18 cellular contexts compared by ENCODE assay signal in genomic region chr1:25785321-25786067, GRCh38. TPM values are rescaled to one million over a fixed set of nuclear protein-coding genes. Genes with fewer than 3 reads are reported as not detected.
A peak's percentile ranks its signal among the peaks of the same experiment; 100 is the strongest.
DNase-seq lines count a peak whose midpoint lies in the region; ATAC-seq and TF ChIP-seq lines count a peak whose summit lies in the region.
"Had no signal": no experiment of that assay in that cellular context is flagged by ENCODE, and none has a peak within 500 bp of the region (broad histone marks: within the 10 kb centered on the region; RNA-seq: fewer than 3 reads in every experiment).

No MANE protein-coding gene starts in this region.

- H3K27me3 Mint-ChIP-seq in activated CD4-positive, alpha-beta T cell treated with anti-CD3 and anti-CD28 coated beads, Interleukin-2, amount 10 ng/mL, durations not matched to agents 7 days and 5 days: no peaks in the 10 kb centered on the region
- peaks cover 14% of the 10 kb centered on the region for H3K27me3 Mint-ChIP-seq in activated CD4-positive, alpha-beta T cell treated with anti-CD3 and anti-CD28 coated beads, Interleukin-2, amount 10 ng/mL, durations not matched to agents 24 days and 14 days
- no peaks in the 10 kb centered on the region for H3K27me3 Mint-ChIP-seq in activated T-cell treated with anti-CD3 and anti-CD28 coated beads, Interleukin-2, amount 50 U/mL, for 24 hours

- WGBS in hepatocyte (ENCODE audit: low lambda C conversion rate, missing lambda C conversion rate): 77% methylated on average over 10 of the region's 10 CpGs
- WGBS in psoas muscle, 3 donors: 73 to 84% (median 78%) methylated on average over 10 of the region's 10 CpGs

- H3K4me1 Mint-ChIP-seq in activated CD4-positive, alpha-beta T cell treated with anti-CD3 and anti-CD28 coated beads, Interleukin-2, amount 10 ng/mL, durations not matched to agents 7 days and 5 days: no peaks in the 10 kb centered on the region
- no peaks in the 10 kb centered on the region for H3K4me1 Mint-ChIP-seq in activated CD4-positive, alpha-beta T cell treated with anti-CD3 and anti-CD28 coated beads, Interleukin-2, amount 10 ng/mL, durations not matched to agents 24 days and 14 days
- peaks cover 7% of the 10 kb centered on the region for H3K4me1 Mint-ChIP-seq in activated T-cell treated with anti-CD3 and anti-CD28 coated beads, Interleukin-2, amount 50 U/mL, for 24 hours (ENCODE audit: low read depth)

- no peaks in the 10 kb centered on the region for H3K9me3 Mint-ChIP-seq in activated CD4-positive, alpha-beta T cell treated with anti-CD3 and anti-CD28 coated beads, Interleukin-2, amount 10 ng/mL, durations not matched to agents 7 days and 5 days
- no peaks in the 10 kb centered on the region for H3K9me3 Mint-ChIP-seq in activated CD4-positive, alpha-beta T cell treated with anti-CD3 and anti-CD28 coated beads, Interleukin-2, amount 10 ng/mL, durations not matched to agents 24 days and 14 days
- H3K9me3 Mint-ChIP-seq in activated T-cell treated with anti-CD3 and anti-CD28 coated beads, Interleukin-2, amount 50 U/mL, for 24 hours: no peaks in the 10 kb centered on the region

- TF ChIP-seq CTCF in WERI-Rb-1 (IDR thresholded peaks at IDR 0.05; ENCODE audit: low read depth, low read length): no peak
- no peak for TF ChIP-seq CTCF in hepatocyte (IDR thresholded peaks at IDR 0.05; ENCODE audit: poor library complexity)
- TF ChIP-seq CTCF in psoas muscle (IDR thresholded peaks at IDR 0.05): no peak

- ATAC-seq in psoas muscle: peak in 1 of 4 donors; percentile 2
- ATAC-seq: GM12878, Panc1 had no signal

- peaks cover 32% of the 10 kb centered on the region for H3K4me1 ChIP-seq in hepatocyte (ENCODE audit: insufficient read depth)
- peaks cover 45% of the 10 kb centered on the region for H3K4me1 ChIP-seq in psoas muscle

- no peak for DNase-seq in activated CD4-positive, alpha-beta T cell treated with anti-CD3 and anti-CD28 coated beads, Interleukin-2, amount 10 ng/mL, durations not matched to agents 7 days and 5 days
- no peak for DNase-seq in activated CD4-positive, alpha-beta T cell treated with anti-CD3 and anti-CD28 coated beads, Interleukin-2, amount 10 ng/mL, durations not matched to agents 24 days and 14 days
- DNase-seq in WERI-Rb-1: peak; percentile 48
- DNase-seq in hepatocyte (ENCODE audit: low spot score): no peak
- no peak for DNase-seq in psoas muscle
- no peak for DNase-seq in ACHN
- DNase-seq in activated T-cell treated with anti-CD3 and anti-CD28 coated beads, Interleukin-2, amount 50 U/mL, for 24 hours: no peak
- DNase-seq in NCI-H526 treated with DMSO at 0.1 percent for 48 hours (lab: John Stamatoyannopoulos, UW): no peak
- DNase-seq: 8988T, DND-41, GDM1, MV-4-11, NCI-H1417, NCI-H187 treated with DMSO at 0.1 percent for 48 hours had no signal

- H3K27ac ChIP-seq in WERI-Rb-1 (peak overlapping the region; percentile 30; the same call in 1 of the 2 replicates), hepatocyte (peak overlapping the region; percentile 56), psoas muscle (peak overlapping the region; percentile 71)
- H3K27ac ChIP-seq: BLaER1 had no signal

- H3K9me2 ChIP-seq in hepatocyte (replicated peaks; ENCODE audit: insufficient read depth): no peaks in the 10 kb centered on the region

- H3K4me3 ChIP-seq in WERI-Rb-1 (ENCODE audit: low read depth, low read length) (no peak overlapping the region), hepatocyte (no peak overlapping the region), psoas muscle (no peak overlapping the region)
- H3K4me3 ChIP-seq: BLaER1, GM12878, HAP-1 had no signal

- H3K9me3 ChIP-seq in WERI-Rb-1 (ENCODE audit: severe bottlenecking): no peaks in the 10 kb centered on the region
- H3K9me3 ChIP-seq in hepatocyte (ENCODE audit: low read depth): no peaks in the 10 kb centered on the region
- H3K9me3 ChIP-seq in psoas muscle: no peaks in the 10 kb centered on the region
- H3K9me3 ChIP-seq: BLaER1, HAP-1 had no signal

- H3K4me3 Mint-ChIP-seq in activated CD4-positive, alpha-beta T cell treated with anti-CD3 and anti-CD28 coated beads, Interleukin-2, amount 10 ng/mL, durations not matched to agents 7 days and 5 days: no peak overlapping the region
- no peak overlapping the region for H3K4me3 Mint-ChIP-seq in activated CD4-positive, alpha-beta T cell treated with anti-CD3 and anti-CD28 coated beads, Interleukin-2, amount 10 ng/mL, durations not matched to agents 24 days and 14 days
- no peak overlapping the region for H3K4me3 Mint-ChIP-seq in activated T-cell treated with anti-CD3 and anti-CD28 coated beads, Interleukin-2, amount 50 U/mL, for 24 hours

- intact Hi-C loops in activated CD4-positive, alpha-beta T cell treated with anti-CD3 and anti-CD28 coated beads, Interleukin-2, amount 10 ng/mL, durations not matched to agents 24 days and 14 days (cut with micrococcal nuclease): no loop called here
- intact Hi-C loops in psoas muscle (cut with DNase I): no loop called here

- no peaks in the 10 kb centered on the region for H4K20me1 ChIP-seq in hepatocyte (ENCODE audit: insufficient read depth, poor library complexity, severe bottlenecking)
- H4K20me1 ChIP-seq: BLaER1 had no signal

- no peak overlapping the region for H2AFZ ChIP-seq in hepatocyte

- no peak overlapping the region for H3K4me2 ChIP-seq in hepatocyte
- H3K4me2 ChIP-seq: BLaER1 had no signal

- H3K27ac Mint-ChIP-seq in activated CD4-positive, alpha-beta T cell treated with anti-CD3 and anti-CD28 coated beads, Interleukin-2, amount 10 ng/mL, durations not matched to agents 7 days and 5 days: peak overlapping the region; percentile 19
- H3K27ac Mint-ChIP-seq in activated CD4-positive, alpha-beta T cell treated with anti-CD3 and anti-CD28 coated beads, Interleukin-2, amount 10 ng/mL, durations not matched to agents 24 days and 14 days: no peak overlapping the region
- H3K27ac Mint-ChIP-seq in activated T-cell treated with anti-CD3 and anti-CD28 coated beads, Interleukin-2, amount 50 U/mL, for 24 hours: no peak overlapping the region

- CTCF ChIA-PET in activated CD4-positive, alpha-beta T cell treated with anti-CD3 and anti-CD28 coated beads, Interleukin-2, amount 10 ng/mL, durations not matched to agents 7 days and 5 days (lab: Charles Lee): interaction anchor here (0.6 to 1.2 kb wide), 2 partner anchors 10 to 18 kb away, joined by 3 read pairs; no protein-coding TSS in a partner anchor

- H3K36me3 ChIP-seq in WERI-Rb-1 (no peaks in the 10 kb centered on the region; the same call in 1 of the 2 replicates), hepatocyte (replicated peaks; ENCODE audit: insufficient read depth, low read depth) (no peaks in the 10 kb centered on the region), psoas muscle (ENCODE audit: insufficient read depth in 1 of 2, low read depth in 1 of 2) (peaks cover 0 to 7% of the 10 kb centered on the region in 2 donors)
- H3K36me3 ChIP-seq: BLaER1, HAP-1 had no signal

- H3K27me3 ChIP-seq in WERI-Rb-1 (ENCODE audit: insufficient read depth, low read depth, severe bottlenecking) (no peaks in the 10 kb centered on the region), hepatocyte (no peaks in the 10 kb centered on the region), psoas muscle (ENCODE audit: insufficient read depth in 3 of 3, low read length in 2 of 3) (no peaks in the 10 kb centered on the region)
- H3K27me3 ChIP-seq: BLaER1 had no signal

- in situ Hi-C loops in ACHN (cut with HindIII; ENCODE audit: low pct_ligation_motif_present, low pct_unique_long_range_greater_than_20kb, low sequenced_read_pairs): no loop called here

- POLR2A ChIA-PET in activated CD4-positive, alpha-beta T cell treated with anti-CD3 and anti-CD28 coated beads, Interleukin-2, amount 10 ng/mL, durations not matched to agents 7 days and 5 days (lab: Charles Lee): no interaction called here

- H3K36me3 Mint-ChIP-seq in activated CD4-positive, alpha-beta T cell treated with anti-CD3 and anti-CD28 coated beads, Interleukin-2, amount 10 ng/mL, durations not matched to agents 7 days and 5 days (ENCODE audit: low read depth): peaks cover 27% of the 10 kb centered on the region
- peaks cover 5% of the 10 kb centered on the region for H3K36me3 Mint-ChIP-seq in activated CD4-positive, alpha-beta T cell treated with anti-CD3 and anti-CD28 coated beads, Interleukin-2, amount 10 ng/mL, durations not matched to agents 24 days and 14 days (ENCODE audit: low read depth)
- peaks cover 19% of the 10 kb centered on the region for H3K36me3 Mint-ChIP-seq in activated T-cell treated with anti-CD3 and anti-CD28 coated beads, Interleukin-2, amount 50 U/mL, for 24 hours (ENCODE audit: low read depth)

- H3K79me2 ChIP-seq in hepatocyte: no peaks in the 10 kb centered on the region

RNA-seq across cellular contexts. Expression of gene SELENON, which starts 14.5 kb away (rescaled TPM):
- total RNA-seq in activated CD4-positive, alpha-beta T cell treated with anti-CD3 and anti-CD28 coated beads, Interleukin-2, amount 10 ng/mL, durations not matched to agents 7 days and 5 days: 10 to 100 TPM; 13.7 to 14.4 TPM
- total RNA-seq in activated CD4-positive, alpha-beta T cell treated with anti-CD3 and anti-CD28 coated beads, Interleukin-2, amount 10 ng/mL, durations not matched to agents 24 days and 14 days: 8.2 and 9.9 TPM in 2 replicates
- total RNA-seq in hepatocyte (18.5 and 26.7 TPM in 2 replicates), psoas muscle (100 to 1,000 TPM in 1 of 4 donors, 10 to 100 TPM in 3; 37.8 to 104 (median 56.1) TPM)
- polyA plus RNA-seq in hepatocyte (37.7 and 39.5 TPM in 2 replicates), psoas muscle (10 to 100 TPM; 25.3 to 39.3 (median 29.0) TPM)

RNA-seq across cellular contexts. Expression of gene MTFR1L, which starts 34.3 kb away (rescaled TPM):
- total RNA-seq in activated CD4-positive, alpha-beta T cell treated with anti-CD3 and anti-CD28 coated beads, Interleukin-2, amount 10 ng/mL, durations not matched to agents 7 days and 5 days: 10 to 100 TPM; 38.9 to 42.1 TPM
- 30.0 and 31.9 TPM in 2 replicates for total RNA-seq in activated CD4-positive, alpha-beta T cell treated with anti-CD3 and anti-CD28 coated beads, Interleukin-2, amount 10 ng/mL, durations not matched to agents 24 days and 14 days
- 59.5 and 62.6 TPM in 2 replicates for total RNA-seq in hepatocyte
- polyA plus RNA-seq in hepatocyte: 90.7 and 103 TPM in 2 replicates
- 100 to 1,000 TPM in 1 of 4 donors, 10 to 100 TPM in 3; 85.2 to 112 (median 94.1) TPM for total RNA-seq in psoas muscle
- polyA plus RNA-seq in psoas muscle: 100 to 1,000 TPM in 2 of 3 donors, 10 to 100 TPM in 1; 99.2 to 135 (median 110) TPM
